ENCODE assay signal across 8 cellular contexts in genomic region chr7:44796504-44797328, GRCh38. TPM values are rescaled to one million over a fixed set of nuclear protein-coding genes. Genes with fewer than 3 reads are reported as not detected.
DNase-seq lines count a peak whose midpoint lies in the region; ATAC-seq, FAIRE-seq and TF ChIP-seq lines count a peak whose summit lies in the region.

Gene PPIA (plus strand): TSS chr7:44796681. CDS start chr7:44796725, 44 bp downstream.

- CTCF ChIA-PET in AG04450 (lab: Charles Lee) (interaction anchor here (0.6 to 1.5 kb wide), 3 partner anchors 26 to 50 kb away, joined by 3 to 4 read pairs (median 4); no protein-coding TSS in a partner anchor), WTC11 (lab: Charles Lee) (interaction anchor here (1.9 kb wide), 1 partner anchor 51 kb away, joined by 7 read pairs; the partner anchor contains the start of gene H2AZ2)

- peaks cover 45% of the 10 kb centered on the region for H3K36me3 Mint-ChIP-seq in WTC11

- FAIRE-seq in bronchial epithelial cell (lab: Jason Lieb, UNC) (no peak), small intestine (lab: Jason Lieb, UNC) (no peak)

- 0 to 1% (median 0%) methylated on average over 75 to 99 of the region's 99 CpGs for WGBS in small intestine, 3 donors

- ATAC-seq in GM18909 (IDR thresholded peaks at IDR 0.05; ENCODE audit: poor library complexity, unreplicated experiment) (peak; percentile 90), HG03159 (IDR thresholded peaks at IDR 0.05; ENCODE audit: unreplicated experiment) (peak; percentile 82), WTC11 (peak; percentile 92)

- peaks cover 18% of the 10 kb centered on the region for H3K4me1 Mint-ChIP-seq in WTC11

- DNase-seq in AG04450 (ENCODE audit: low read depth, low spot score) (peak; percentile 97), NCI-H226 (peak; percentile 99), WTC11 (ENCODE audit: low spot score) (peak; percentile 98), bronchial epithelial cell (ENCODE audit: low read depth) (peak; percentile 88), iPS-NIHi11 (ENCODE audit: low spot score) (peak; percentile 99), small intestine (peak; percentile 98)

- no peaks in the 10 kb centered on the region for H3K27me3 Mint-ChIP-seq in WTC11 (ENCODE audit: low read depth)

- peaks cover 16% of the 10 kb centered on the region for H3K36me3 ChIP-seq in bronchial epithelial cell (ENCODE audit: control insufficient read depth, insufficient read depth, low read length)
- peaks cover 5 to 7% of the 10 kb centered on the region in 2 donors for H3K36me3 ChIP-seq in small intestine (ENCODE audit: control insufficient read depth in 2 of 2, insufficient read depth in 2 of 2, low read length in 2 of 2)

- H3K27me3 ChIP-seq in AG04450 (ENCODE audit: control insufficient read depth, insufficient read depth, low read length) (no peaks in the 10 kb centered on the region), bronchial epithelial cell (ENCODE audit: control insufficient read depth, insufficient read depth, low read length) (no peaks in the 10 kb centered on the region), small intestine (ENCODE audit: control insufficient read depth in 2 of 2, insufficient read depth in 2 of 2, low read length in 2 of 2) (no peaks in the 10 kb centered on the region)

- H3K4me3 Mint-ChIP-seq in WTC11: peak within 1 kb of the TSS; percentile 100

- peaks cover 0 to 3% of the 10 kb centered on the region in 2 donors for H3K4me1 ChIP-seq in small intestine (ENCODE audit: control insufficient read depth in 2 of 2, insufficient read depth in 1 of 2, low read depth in 1 of 2, low read length in 1 of 2)

- H3K27ac ChIP-seq in AG04450 (ENCODE audit: low read depth, low read length): peak within 1 kb of the TSS; percentile 94
- peak within 1 kb of the TSS; percentile 98 to 100 for H3K27ac ChIP-seq in small intestine (ENCODE audit: low read depth in 1 of 2, low read length in 1 of 2)

- H3K9me3 Mint-ChIP-seq in WTC11: no peaks in the 10 kb centered on the region

- peak within 1 kb of the TSS; percentile 99 for H3K27ac Mint-ChIP-seq in WTC11

- H3K4me3 ChIP-seq in AG04450 (ENCODE audit: low read depth, low read length): peak within 1 kb of the TSS; percentile 99
- H3K4me3 ChIP-seq in bronchial epithelial cell (ENCODE audit: low read depth, low read length): peak within 1 kb of the TSS; percentile 91
- H3K4me3 ChIP-seq in small intestine (ENCODE audit: low read depth in 1 of 2, low read length in 2 of 2): peak within 1 kb of the TSS; percentile 86 to 91

- H3K9me3 ChIP-seq in AG04450 (ENCODE audit: control insufficient read depth, insufficient read depth, low read length) (no peaks in the 10 kb centered on the region), small intestine (ENCODE audit: control insufficient read depth, low read depth) (no peaks in the 10 kb centered on the region)

- no peak for TF ChIP-seq CTCF in AG04450 (IDR thresholded peaks at IDR 0.05; ENCODE audit: low read depth, low read length)
- no peak for TF ChIP-seq CTCF in WTC11 (IDR thresholded peaks at IDR 0.05)
- TF ChIP-seq CTCF in bronchial epithelial cell (IDR thresholded peaks at IDR 0.05; ENCODE audit: insufficient read depth, low read length, severe bottlenecking): no peak

- POLR2A ChIA-PET in AG04450 (lab: Yijun Ruan, JAX): interaction anchor here (0.6 to 1.4 kb wide), 13 partner anchors 28 to 223 kb away, joined by 3 to 6 read pairs (median 4); partner anchors contain the start of genes DDX56, H2AZ2, OGDH and PURB
- POLR2A ChIA-PET in WTC11 (lab: Charles Lee): interaction anchor here (0.5 to 1.1 kb wide), 3 partner anchors 51 to 233 kb away, joined by 3 to 7 read pairs (median 3); partner anchors contain the start of gene H2AZ2

TF ChIP-seq in WTC11, 78 proteins besides CTCF, POLR2A, EP300 and RAD21 (continues in another document):
- TF ChIP-seq HMGXB4 (CRISPR knock-in tag; IDR thresholded peaks at IDR 0.05): peak; percentile 85; the same call in 1 of the 2 replicates
- TF ChIP-seq STAT6 (CRISPR knock-in tag; conservative IDR thresholded peaks at IDR 0.05; ENCODE audit: low read depth): no peak
- no peak for TF ChIP-seq FOXJ3 (CRISPR knock-in tag; IDR thresholded peaks at IDR 0.05; ENCODE audit: borderline replicate concordance)
- TF ChIP-seq NFATC4 (CRISPR knock-in tag; IDR thresholded peaks at IDR 0.05): peak; percentile 97
- peak; percentile 79; the same call in 1 of the 2 replicates for TF ChIP-seq SP1 (CRISPR knock-in tag; conservative IDR thresholded peaks at IDR 0.05)
- TF ChIP-seq GRHL2 (CRISPR knock-in tag; IDR thresholded peaks at IDR 0.05; ENCODE audit: insufficient replicate concordance, severe bottlenecking): no peak
- no peak; the same call in 1 of the 2 replicates for TF ChIP-seq TP53 (CRISPR knock-in tag; IDR thresholded peaks at IDR 0.05)
- TF ChIP-seq OVOL2 (CRISPR knock-in tag; IDR thresholded peaks at IDR 0.05; ENCODE audit: borderline replicate concordance): no peak
- TF ChIP-seq ESRRA (CRISPR knock-in tag; IDR thresholded peaks at IDR 0.05; ENCODE audit: borderline replicate concordance): peak; percentile 77; the same call in 1 of the 2 replicates
- no peak for TF ChIP-seq IRF2 (CRISPR knock-in tag; IDR thresholded peaks at IDR 0.05; ENCODE audit: borderline replicate concordance, low read depth)
- peak; percentile 75 for TF ChIP-seq FOXP1 (CRISPR knock-in tag; IDR thresholded peaks at IDR 0.05; ENCODE audit: borderline replicate concordance)
- peak; percentile 2; the same call in 1 of the 2 replicates for TF ChIP-seq TEAD1 (CRISPR knock-in tag; IDR thresholded peaks at IDR 0.05)
- peak; percentile 47; the same call in 1 of the 2 replicates for TF ChIP-seq IRF1 (CRISPR knock-in tag; IDR thresholded peaks at IDR 0.05)
- peak; percentile 22 for TF ChIP-seq SMAD3 (CRISPR knock-in tag; IDR thresholded peaks at IDR 0.05; ENCODE audit: borderline replicate concordance)
- peak; percentile 57 for TF ChIP-seq ELF4 (CRISPR knock-in tag; IDR thresholded peaks at IDR 0.05; ENCODE audit: low read depth)
- peak; percentile 39 for TF ChIP-seq GABPB1 (CRISPR knock-in tag; IDR thresholded peaks at IDR 0.05)
- peak; percentile 67; the same call in 1 of the 2 replicates for TF ChIP-seq ZNF425 (CRISPR knock-in tag; conservative IDR thresholded peaks at IDR 0.05)

RNA-seq across cellular contexts. Expression of gene PPIA, which starts in this region (rescaled TPM):
- polyA plus RNA-seq in AG04450 (2011; rRNA removed) (4,846 and 5,100 TPM in 2 replicates), small intestine (1,000 to 10,000 TPM; 2,604 to 4,480 (median 3,018) TPM)
- 704 and 770 TPM in 2 replicates for polyA minus RNA-seq in AG04450 (2011; rRNA and poly(A)+ RNA removed)
- total RNA-seq in WTC11 (2021) (2,465 to 2,581 TPM (median 2,516 TPM) in 3 replicates), bronchial epithelial cell (1,106 and 1,178 TPM in 2 replicates)

Comparison
In these comparisons a context has a peak if more than half of its experiments do, and no peak if none do; other contexts are left out.
1. Peak in every context shown above with its lines: DNase-seq, ATAC-seq, H3K4me3 ChIP-seq and H3K27ac ChIP-seq.